16 cellular contexts compared by ENCODE assay signal in genomic region chr3:171261487-171261886, GRCh38.
DNase-seq lines count a peak whose midpoint lies in the region; ATAC-seq and FAIRE-seq lines count a peak whose summit lies in the region.
"Had no signal": no experiment of that assay in that cellular context is flagged by ENCODE, and none has a peak within 500 bp of the region (broad histone marks: within the 10 kb centered on the region; RNA-seq: fewer than 3 reads in every experiment).

No MANE protein-coding gene starts in this region.

- H3K9me3 Mint-ChIP-seq in stimulated activated naive CD8-positive, alpha-beta T cell treated with anti-CD3 and anti-CD28 coated beads, Interleukin-15, Interleukin-2, amounts not matched to agents 100 ng/mL and 50 ng/mL, for 24 hours = no peaks in the 10 kb centered on the region
- H3K9me3 Mint-ChIP-seq in activated CD8-positive, alpha-beta T cell treated with anti-CD3 and anti-CD28 coated beads, Interleukin-2, amount 10 ng/mL, durations not matched to agents 7 days and 5 days (ENCODE audit: insufficient read depth) = no peaks in the 10 kb centered on the region

- no peaks in the 10 kb centered on the region for H3K36me3 Mint-ChIP-seq in stimulated activated naive CD8-positive, alpha-beta T cell treated with anti-CD3 and anti-CD28 coated beads, Interleukin-15, Interleukin-2, amounts not matched to agents 100 ng/mL and 50 ng/mL, for 24 hours (ENCODE audit: low read depth)
- H3K36me3 Mint-ChIP-seq in activated CD8-positive, alpha-beta T cell treated with anti-CD3 and anti-CD28 coated beads, Interleukin-2, amount 10 ng/mL, durations not matched to agents 7 days and 5 days (ENCODE audit: low read depth) = peaks cover 5% of the 10 kb centered on the region
- H3K36me3 Mint-ChIP-seq: naive B cell had no signal

- POLR2A ChIA-PET in activated CD8-positive, alpha-beta T cell treated with anti-CD3 and anti-CD28 coated beads, Interleukin-2, amount 10 ng/mL, durations not matched to agents 7 days and 5 days (lab: Charles Lee) = interaction anchor here (0.6 kb wide), 1 partner anchor 301 kb away, joined by 3 read pairs; no protein-coding TSS in a partner anchor

- ATAC-seq in stimulated activated naive CD8-positive, alpha-beta T cell treated with anti-CD3 and anti-CD28 coated beads, Interleukin-15, Interleukin-2, amounts not matched to agents 100 U/mL and 50 U/mL, for 24 hours = no peak
- no peak for ATAC-seq in activated CD8-positive, alpha-beta T cell treated with anti-CD3 and anti-CD28 coated beads, Interleukin-2, amount 10 ng/mL, durations not matched to agents 7 days and 5 days
- ATAC-seq in HG02973 (IDR thresholded peaks at IDR 0.05; ENCODE audit: unreplicated experiment) = no peak
- ATAC-seq in HG02798 (IDR thresholded peaks at IDR 0.05; ENCODE audit: poor library complexity, unreplicated experiment) = no peak

- peak overlapping the region; percentile 53 for H3K27ac Mint-ChIP-seq in stimulated activated naive CD8-positive, alpha-beta T cell treated with anti-CD3 and anti-CD28 coated beads, Interleukin-15, Interleukin-2, amounts not matched to agents 100 ng/mL and 50 ng/mL, for 24 hours
- peak overlapping the region; percentile 40 for H3K27ac Mint-ChIP-seq in activated CD8-positive, alpha-beta T cell treated with anti-CD3 and anti-CD28 coated beads, Interleukin-2, amount 10 ng/mL, durations not matched to agents 7 days and 5 days
- H3K27ac Mint-ChIP-seq: B cell, naive B cell had no signal

- no peak overlapping the region for H3K4me3 Mint-ChIP-seq in stimulated activated naive CD8-positive, alpha-beta T cell treated with anti-CD3 and anti-CD28 coated beads, Interleukin-15, Interleukin-2, amounts not matched to agents 100 ng/mL and 50 ng/mL, for 24 hours
- no peak overlapping the region for H3K4me3 Mint-ChIP-seq in activated CD8-positive, alpha-beta T cell treated with anti-CD3 and anti-CD28 coated beads, Interleukin-2, amount 10 ng/mL, durations not matched to agents 7 days and 5 days
- H3K4me3 Mint-ChIP-seq: B cell, naive B cell had no signal

- FAIRE-seq in islet of Langerhans (lab: Jason Lieb, UNC) = peak; percentile 93
- FAIRE-seq: TTC549 had no signal

- H3K4me1 Mint-ChIP-seq in stimulated activated naive CD8-positive, alpha-beta T cell treated with anti-CD3 and anti-CD28 coated beads, Interleukin-15, Interleukin-2, amounts not matched to agents 100 ng/mL and 50 ng/mL, for 24 hours (ENCODE audit: low read depth) = peaks cover 81% of the 10 kb centered on the region
- H3K4me1 Mint-ChIP-seq in activated CD8-positive, alpha-beta T cell treated with anti-CD3 and anti-CD28 coated beads, Interleukin-2, amount 10 ng/mL, durations not matched to agents 7 days and 5 days (ENCODE audit: low read depth) = peaks cover 52% of the 10 kb centered on the region

- DNase-seq in stimulated activated naive CD8-positive, alpha-beta T cell treated with anti-CD3 and anti-CD28 coated beads, Interleukin-15, Interleukin-2, amounts not matched to agents 100 U/mL and 50 U/mL, for 24 hours = no peak
- no peak for DNase-seq in activated CD8-positive, alpha-beta T cell treated with anti-CD3 and anti-CD28 coated beads, Interleukin-2, amount 10 ng/mL, durations not matched to agents 7 days and 5 days
- peak; percentile 45 for DNase-seq in ureter (ENCODE audit: low spot score)
- no peak for DNase-seq in NCI-H524 (lab: John Stamatoyannopoulos, UW)
- DNase-seq: activated T-cell treated with anti-CD3 and anti-CD28 coated beads, Interleukin-2, amount 50 U/mL, for 1 hour; Karpas-422; naive B cell; NCI-H69; stimulated activated CD4-positive, alpha-beta T cell treated with anti-CD3 and anti-CD28 coated beads, Interleukin-12 subunit alpha, Interleukin-12 subunit beta, amount 100 ng/mL, for 4 hours; stimulated activated naive CD4-positive, alpha-beta T cell had no signal

- H3K27me3 Mint-ChIP-seq in stimulated activated naive CD8-positive, alpha-beta T cell treated with anti-CD3 and anti-CD28 coated beads, Interleukin-15, Interleukin-2, amounts not matched to agents 100 ng/mL and 50 ng/mL, for 24 hours = no peaks in the 10 kb centered on the region
- H3K27me3 Mint-ChIP-seq in activated CD8-positive, alpha-beta T cell treated with anti-CD3 and anti-CD28 coated beads, Interleukin-2, amount 10 ng/mL, durations not matched to agents 7 days and 5 days (ENCODE audit: low read depth) = no peaks in the 10 kb centered on the region
- H3K27me3 Mint-ChIP-seq: B cell, naive B cell had no signal

- CTCF ChIA-PET in activated CD8-positive, alpha-beta T cell treated with anti-CD3 and anti-CD28 coated beads, Interleukin-2, amount 10 ng/mL, durations not matched to agents 7 days and 5 days (lab: Charles Lee) = interaction anchor here (1.1 kb wide), 1 partner anchor 15 kb away, joined by 3 read pairs; no protein-coding TSS in a partner anchor
